8 cellular contexts compared by ENCODE assay signal in the genomic region with DNA sequence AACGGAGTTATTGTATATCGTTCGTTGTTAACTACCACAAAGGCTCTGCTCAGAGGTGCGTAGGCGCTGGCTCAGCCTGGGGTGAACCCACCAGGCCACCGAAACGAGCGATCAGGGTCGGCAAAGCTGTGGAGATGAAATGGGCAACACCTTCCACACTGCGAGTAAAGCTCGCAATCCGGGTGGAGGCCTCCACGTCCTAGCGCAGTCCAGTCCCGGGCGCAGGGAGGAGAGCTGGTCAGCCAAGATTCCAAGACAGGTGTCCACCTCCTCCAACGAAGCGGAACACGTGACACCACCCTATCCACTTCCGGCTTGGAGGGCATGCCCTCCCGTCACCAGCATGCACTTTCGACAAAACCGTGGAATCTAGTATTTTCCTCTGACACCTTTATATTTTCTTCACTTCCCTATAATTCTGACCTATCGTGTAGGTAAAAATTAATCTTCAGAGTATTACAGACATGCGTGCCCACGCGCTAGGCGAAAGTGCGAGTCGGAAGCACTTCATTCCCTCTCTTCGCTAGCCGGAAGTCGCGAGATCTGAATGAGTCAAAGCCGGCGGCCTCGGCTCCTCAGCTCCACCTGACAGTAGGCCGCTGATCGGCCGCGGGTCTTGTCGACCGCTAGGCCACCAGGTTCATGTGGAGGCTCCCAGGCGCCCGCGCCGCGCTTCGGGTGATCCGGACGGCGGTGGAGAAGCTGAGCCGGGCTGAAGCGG. TPM values are rescaled to one million over a fixed set of nuclear protein-coding genes. Genes with fewer than 3 reads are reported as not detected.
DNase-seq lines count a peak whose midpoint lies in the region; ATAC-seq and TF ChIP-seq lines count a peak whose summit lies in the region.

A gene with protein sequence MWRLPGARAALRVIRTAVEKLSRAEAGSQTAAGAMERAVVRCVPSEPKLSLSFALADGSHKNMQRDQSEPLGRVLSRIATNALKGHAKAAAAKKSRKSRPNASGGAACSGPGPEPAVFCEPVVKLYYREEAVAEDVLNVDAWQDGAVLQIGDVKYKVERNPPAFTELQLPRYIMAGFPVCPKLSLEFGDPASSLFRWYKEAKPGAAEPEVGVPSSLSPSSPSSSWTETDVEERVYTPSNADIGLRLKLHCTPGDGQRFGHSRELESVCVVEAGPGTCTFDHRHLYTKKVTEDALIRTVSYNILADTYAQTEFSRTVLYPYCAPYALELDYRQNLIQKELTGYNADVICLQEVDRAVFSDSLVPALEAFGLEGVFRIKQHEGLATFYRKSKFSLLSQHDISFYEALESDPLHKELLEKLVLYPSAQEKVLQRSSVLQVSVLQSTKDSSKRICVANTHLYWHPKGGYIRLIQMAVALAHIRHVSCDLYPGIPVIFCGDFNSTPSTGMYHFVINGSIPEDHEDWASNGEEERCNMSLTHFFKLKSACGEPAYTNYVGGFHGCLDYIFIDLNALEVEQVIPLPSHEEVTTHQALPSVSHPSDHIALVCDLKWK (plus strand): TSS at position 537 of the 721 bp plus-strand sequence. CDS start 106 bp downstream, at position 643.

- H3K36me3 Mint-ChIP-seq in GM23338 (ENCODE audit: low read depth): peaks cover 19% of the 10 kb centered on the region
- peaks cover 20% of the 10 kb centered on the region for H3K36me3 Mint-ChIP-seq in nephron (ENCODE audit: low read depth)

- peak within 1 kb of the TSS; percentile 86 for H3K4me3 ChIP-seq in GM23338
- peak within 1 kb of the TSS; percentile 91 for H3K4me3 ChIP-seq in fibroblast of the aortic adventitia (ENCODE audit: low read depth, low read length)

- peaks cover 14% of the 10 kb centered on the region; the same call in 1 of the 2 replicates for H3K27me3 ChIP-seq in GM23338 (ENCODE audit: insufficient read depth)

- H2AFZ ChIP-seq in GM23338: peak within 1 kb of the TSS; percentile 99

- peak within 1 kb of the TSS; percentile 96 for H3K4me2 ChIP-seq in GM23338

- H3K27ac ChIP-seq in GM23338 (ENCODE audit: low read depth): peak within 1 kb of the TSS; percentile 57; the same call in 1 of the 2 replicates

- peak; percentile 90 for DNase-seq in EL
- peak; percentile 93 for DNase-seq in GM23338 (ENCODE audit: low spot score)
- peak; percentile 91 for DNase-seq in LHCN-M2 (ENCODE audit: low read depth)
- DNase-seq in activated T-helper 9 cell treated with anti-CD3 and anti-CD28 coated beads, Interleukin-2, amount 50 U/mL, for 16 hours (ENCODE audit: low read depth): peak; percentile 76
- DNase-seq in fibroblast of the aortic adventitia (ENCODE audit: low read depth): peak; percentile 94
- peak; percentile 85 for DNase-seq in stimulated activated naive CD8-positive, alpha-beta T cell treated with anti-CD3 and anti-CD28 coated beads, Interleukin-15, Interleukin-2, amounts not matched to agents 100 U/mL and 50 U/mL, for 24 hours

- TF ChIP-seq CTCF in GM23338 (conservative IDR thresholded peaks at IDR 0.05; ENCODE audit: low read depth in 2 of 2) (no peak), fibroblast of the aortic adventitia (IDR thresholded peaks at IDR 0.05; ENCODE audit: insufficient read depth, low read length) (no peak), nephron (IDR thresholded peaks at IDR 0.05; ENCODE audit: unreplicated experiment in 3 of 3) (no peak)

- peaks cover 9% of the 10 kb centered on the region for H3K4me1 ChIP-seq in GM23338 (ENCODE audit: insufficient read depth)

- H3K4me3 Mint-ChIP-seq in GM23338 (peak within 1 kb of the TSS; percentile 91), nephron (peak within 1 kb of the TSS; percentile 83 to 99 (median 86))

- H3K9me2 ChIP-seq in GM23338 (ENCODE audit: insufficient read depth): no peaks in the 10 kb centered on the region

- H3K4me1 Mint-ChIP-seq in GM23338 (peaks cover 17% of the 10 kb centered on the region; the same call in 2 of the 3 replicates), nephron (peaks cover 26% of the 10 kb centered on the region)

- H3K27ac Mint-ChIP-seq in GM23338: peak within 1 kb of the TSS; percentile 99
- peak within 1 kb of the TSS; percentile 98 to 99 (median 98) for H3K27ac Mint-ChIP-seq in nephron

- H3K36me3 ChIP-seq in GM23338 (ENCODE audit: insufficient read depth): no peaks in the 10 kb centered on the region; the same call in 1 of the 2 replicates

- peak; percentile 92 for ATAC-seq in GM23338
- peak; percentile 88 for ATAC-seq in stimulated activated naive CD8-positive, alpha-beta T cell treated with anti-CD3 and anti-CD28 coated beads, Interleukin-15, Interleukin-2, amounts not matched to agents 100 U/mL and 50 U/mL, for 24 hours

- peak; percentile 90 for TF ChIP-seq POLR2A in Raji (IDR thresholded peaks at IDR 0.05; ENCODE audit: insufficient read depth, low read depth, low read length)

- H3K9me3 Mint-ChIP-seq in GM23338: no peaks in the 10 kb centered on the region
- no peaks in the 10 kb centered on the region for H3K9me3 Mint-ChIP-seq in nephron

- peaks cover 4% of the 10 kb centered on the region for H3K27me3 Mint-ChIP-seq in GM23338 (ENCODE audit: insufficient read depth, low read depth, poor library complexity)
- no peaks in the 10 kb centered on the region for H3K27me3 Mint-ChIP-seq in nephron (ENCODE audit: low read depth)

- H3K79me2 ChIP-seq in GM23338 (replicated peaks; ENCODE audit: insufficient read depth): peaks cover 17% of the 10 kb centered on the region

- 0 out of 2 replicates have a peak, but pooled peaks cover 4% of the 10 kb centered on the region for H4K20me1 ChIP-seq in GM23338 (replicated peaks; ENCODE audit: insufficient read depth)

- peaks cover 12% of the 10 kb centered on the region; the same call in 1 of the 2 replicates for H3F3A ChIP-seq in GM23338 (replicated peaks; ENCODE audit: low read depth)

TF ChIP-seq in GM23338, 12 proteins besides CTCF, POLR2A, EP300 and RAD21 (continues in another document):
- TF ChIP-seq ZNF331 (CRISPR knock-in tag; IDR thresholded peaks at IDR 0.05; ENCODE audit: low read depth): no peak
- TF ChIP-seq, protein P1, sequence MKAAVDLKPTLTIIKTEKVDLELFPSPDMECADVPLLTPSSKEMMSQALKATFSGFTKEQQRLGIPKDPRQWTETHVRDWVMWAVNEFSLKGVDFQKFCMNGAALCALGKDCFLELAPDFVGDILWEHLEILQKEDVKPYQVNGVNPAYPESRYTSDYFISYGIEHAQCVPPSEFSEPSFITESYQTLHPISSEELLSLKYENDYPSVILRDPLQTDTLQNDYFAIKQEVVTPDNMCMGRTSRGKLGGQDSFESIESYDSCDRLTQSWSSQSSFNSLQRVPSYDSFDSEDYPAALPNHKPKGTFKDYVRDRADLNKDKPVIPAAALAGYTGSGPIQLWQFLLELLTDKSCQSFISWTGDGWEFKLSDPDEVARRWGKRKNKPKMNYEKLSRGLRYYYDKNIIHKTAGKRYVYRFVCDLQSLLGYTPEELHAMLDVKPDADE (IDR thresholded peaks at IDR 0.05): peak; percentile 47; the same call in 1 of the 2 replicates
- no peak for TF ChIP-seq EZH2phosphoT487 (IDR thresholded peaks at IDR 0.05; ENCODE audit: unreplicated experiment)
- TF ChIP-seq, protein P2, sequence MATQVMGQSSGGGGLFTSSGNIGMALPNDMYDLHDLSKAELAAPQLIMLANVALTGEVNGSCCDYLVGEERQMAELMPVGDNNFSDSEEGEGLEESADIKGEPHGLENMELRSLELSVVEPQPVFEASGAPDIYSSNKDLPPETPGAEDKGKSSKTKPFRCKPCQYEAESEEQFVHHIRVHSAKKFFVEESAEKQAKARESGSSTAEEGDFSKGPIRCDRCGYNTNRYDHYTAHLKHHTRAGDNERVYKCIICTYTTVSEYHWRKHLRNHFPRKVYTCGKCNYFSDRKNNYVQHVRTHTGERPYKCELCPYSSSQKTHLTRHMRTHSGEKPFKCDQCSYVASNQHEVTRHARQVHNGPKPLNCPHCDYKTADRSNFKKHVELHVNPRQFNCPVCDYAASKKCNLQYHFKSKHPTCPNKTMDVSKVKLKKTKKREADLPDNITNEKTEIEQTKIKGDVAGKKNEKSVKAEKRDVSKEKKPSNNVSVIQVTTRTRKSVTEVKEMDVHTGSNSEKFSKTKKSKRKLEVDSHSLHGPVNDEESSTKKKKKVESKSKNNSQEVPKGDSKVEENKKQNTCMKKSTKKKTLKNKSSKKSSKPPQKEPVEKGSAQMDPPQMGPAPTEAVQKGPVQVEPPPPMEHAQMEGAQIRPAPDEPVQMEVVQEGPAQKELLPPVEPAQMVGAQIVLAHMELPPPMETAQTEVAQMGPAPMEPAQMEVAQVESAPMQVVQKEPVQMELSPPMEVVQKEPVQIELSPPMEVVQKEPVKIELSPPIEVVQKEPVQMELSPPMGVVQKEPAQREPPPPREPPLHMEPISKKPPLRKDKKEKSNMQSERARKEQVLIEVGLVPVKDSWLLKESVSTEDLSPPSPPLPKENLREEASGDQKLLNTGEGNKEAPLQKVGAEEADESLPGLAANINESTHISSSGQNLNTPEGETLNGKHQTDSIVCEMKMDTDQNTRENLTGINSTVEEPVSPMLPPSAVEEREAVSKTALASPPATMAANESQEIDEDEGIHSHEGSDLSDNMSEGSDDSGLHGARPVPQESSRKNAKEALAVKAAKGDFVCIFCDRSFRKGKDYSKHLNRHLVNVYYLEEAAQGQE (IDR thresholded peaks at IDR 0.05; ENCODE audit: unreplicated experiment): no peak
- TF ChIP-seq JUNB (IDR thresholded peaks at IDR 0.05; ENCODE audit: unreplicated experiment): no peak
- TF ChIP-seq CREB1 (CRISPR knock-in tag; IDR thresholded peaks at IDR 0.05; ENCODE audit: low read depth): peak; percentile 77

RNA-seq across cellular contexts. Expression of the gene that starts here (rescaled TPM):
- 12.9 and 14.3 TPM in 2 replicates for total RNA-seq in GM23338 (2014; rRNA removed; shearing (Covaris generic))
- polyA plus RNA-seq in GM23338 (2016; fragmentation: Nextera tagmentation; extraction: Ambion mirVana): 4.5 and 5.0 TPM in 2 replicates
- total RNA-seq in LHCN-M2 (2014; rRNA removed) (22.7 and 25.3 TPM in 2 replicates), fibroblast of the aortic adventitia (ENCODE audit: low replicate concordance) (10.4 and 21.0 TPM in 2 replicates)
- polyA plus RNA-seq in LHCN-M2 (2012): 7.8 TPM

Comparison
In these comparisons a context has a peak if more than half of its experiments do, and no peak if none do; other contexts are left out.
1. Peak in every context shown above with its lines: DNase-seq, ATAC-seq, H3K4me3 ChIP-seq and H3K27ac ChIP-seq.